ENCODE assay signal across 1 cellular context in genomic region chr5:1549631-1550030, GRCh38.
TF ChIP-seq lines count a peak whose summit lies in the region.

No MANE protein-coding gene starts in this region.

TF ChIP-seq in HepG2, 621 proteins besides CTCF, POLR2A, EP300 and RAD21:
- TF ChIP-seq BATF2 (CRISPR knock-in tag; IDR thresholded peaks at IDR 0.05) (no peak), REST (IDR thresholded peaks at IDR 0.05; ENCODE audit: borderline replicate concordance in 1 of 2, low read depth in 1 of 2, low read length in 2 of 2) (no peak), TARDBP (CRISPR knock-in tag; IDR thresholded peaks at IDR 0.05) (no peak), PATZ1 (CRISPR knock-in tag; IDR thresholded peaks at IDR 0.05) (no peak), MYC (CRISPR knock-in tag; IDR thresholded peaks at IDR 0.05; ENCODE audit: borderline replicate concordance) (no peak), ATM (IDR thresholded peaks at IDR 0.05; ENCODE audit: borderline replicate concordance) (no peak), STAT5B (CRISPR knock-in tag; IDR thresholded peaks at IDR 0.05) (no peak), DNMT1 (CRISPR knock-in tag; IDR thresholded peaks at IDR 0.05) (no peak), RBM22 (optimal IDR thresholded peaks at IDR 0.05; ENCODE audit: low read length) (no peak), ZFP1 (CRISPR knock-in tag; IDR thresholded peaks at IDR 0.05) (no peak), ZNF143 (CRISPR knock-in tag; IDR thresholded peaks at IDR 0.05) (no peak), TERF1 (CRISPR knock-in tag; IDR thresholded peaks at IDR 0.05) (no peak)
